In the genomic region with DNA sequence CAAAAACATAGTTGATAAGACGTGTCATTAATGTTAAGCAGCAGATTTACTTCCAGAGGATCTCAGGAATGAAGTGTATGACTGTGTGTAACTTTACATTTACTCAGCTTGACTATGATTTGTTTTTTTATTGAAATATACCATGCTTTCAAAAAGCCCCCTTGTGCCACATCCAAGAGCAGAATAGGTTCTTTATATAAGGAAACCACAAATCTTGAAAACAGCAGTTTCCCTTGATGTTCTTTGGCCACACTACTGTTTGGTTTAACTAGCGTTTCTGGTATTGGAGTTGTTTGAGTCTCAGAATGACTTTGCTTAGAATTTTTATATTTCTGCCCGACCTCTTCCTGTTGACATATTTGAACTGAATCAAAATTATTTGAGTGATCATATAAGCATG, we compare ENCODE assay signal across 1 cellular context.
TF ChIP-seq lines count a peak whose summit lies in the region.

No MANE protein-coding gene starts in this region.

TF ChIP-seq in GM12878, 131 proteins besides CTCF, POLR2A, EP300 and RAD21 (continued from another document and continues in another):
- no peak for TF ChIP-seq CUX1 (IDR thresholded peaks at IDR 0.05; ENCODE audit: insufficient replicate concordance, low read depth, low read length)
- TF ChIP-seq, protein P1, sequence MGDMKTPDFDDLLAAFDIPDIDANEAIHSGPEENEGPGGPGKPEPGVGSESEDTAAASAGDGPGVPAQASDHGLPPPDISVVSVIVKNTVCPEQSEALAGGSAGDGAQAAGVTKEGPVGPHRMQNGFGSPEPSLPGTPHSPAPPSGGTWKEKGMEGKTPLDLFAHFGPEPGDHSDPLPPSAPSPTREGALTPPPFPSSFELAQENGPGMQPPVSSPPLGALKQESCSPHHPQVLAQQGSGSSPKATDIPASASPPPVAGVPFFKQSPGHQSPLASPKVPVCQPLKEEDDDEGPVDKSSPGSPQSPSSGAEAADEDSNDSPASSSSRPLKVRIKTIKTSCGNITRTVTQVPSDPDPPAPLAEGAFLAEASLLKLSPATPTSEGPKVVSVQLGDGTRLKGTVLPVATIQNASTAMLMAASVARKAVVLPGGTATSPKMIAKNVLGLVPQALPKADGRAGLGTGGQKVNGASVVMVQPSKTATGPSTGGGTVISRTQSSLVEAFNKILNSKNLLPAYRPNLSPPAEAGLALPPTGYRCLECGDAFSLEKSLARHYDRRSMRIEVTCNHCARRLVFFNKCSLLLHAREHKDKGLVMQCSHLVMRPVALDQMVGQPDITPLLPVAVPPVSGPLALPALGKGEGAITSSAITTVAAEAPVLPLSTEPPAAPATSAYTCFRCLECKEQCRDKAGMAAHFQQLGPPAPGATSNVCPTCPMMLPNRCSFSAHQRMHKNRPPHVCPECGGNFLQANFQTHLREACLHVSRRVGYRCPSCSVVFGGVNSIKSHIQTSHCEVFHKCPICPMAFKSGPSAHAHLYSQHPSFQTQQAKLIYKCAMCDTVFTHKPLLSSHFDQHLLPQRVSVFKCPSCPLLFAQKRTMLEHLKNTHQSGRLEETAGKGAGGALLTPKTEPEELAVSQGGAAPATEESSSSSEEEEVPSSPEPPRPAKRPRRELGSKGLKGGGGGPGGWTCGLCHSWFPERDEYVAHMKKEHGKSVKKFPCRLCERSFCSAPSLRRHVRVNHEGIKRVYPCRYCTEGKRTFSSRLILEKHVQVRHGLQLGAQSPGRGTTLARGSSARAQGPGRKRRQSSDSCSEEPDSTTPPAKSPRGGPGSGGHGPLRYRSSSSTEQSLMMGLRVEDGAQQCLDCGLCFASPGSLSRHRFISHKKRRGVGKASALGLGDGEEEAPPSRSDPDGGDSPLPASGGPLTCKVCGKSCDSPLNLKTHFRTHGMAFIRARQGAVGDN (IDR thresholded peaks at IDR 0.05) = 0 out of 2 replicates have a peak, but pooled peaks have one; percentile 52
- TF ChIP-seq SIX5 (IDR thresholded peaks at IDR 0.05; ENCODE audit: low read depth, low read length, severe bottlenecking) = no peak
- no peak for TF ChIP-seq HDAC2 (IDR thresholded peaks at IDR 0.05)
- no peak for TF ChIP-seq RELA (IDR thresholded peaks at IDR 0.05; ENCODE audit: borderline replicate concordance, partially characterized antibody)
- TF ChIP-seq USF2 (IDR thresholded peaks at IDR 0.05; ENCODE audit: borderline replicate concordance, low read depth, low read length) = no peak
- no peak for TF ChIP-seq NFXL1 (IDR thresholded peaks at IDR 0.05; ENCODE audit: borderline replicate concordance)
- no peak for TF ChIP-seq NFYA (IDR thresholded peaks at IDR 0.05; ENCODE audit: borderline replicate concordance, low read depth, low read length)
- 0 out of 2 replicates have a peak, but pooled peaks have one; percentile 28 for TF ChIP-seq ZNF24 (IDR thresholded peaks at IDR 0.05)
- no peak for TF ChIP-seq POU2F2 (IDR thresholded peaks at IDR 0.05; ENCODE audit: borderline replicate concordance, low read depth, low read length)
- TF ChIP-seq SIN3A (IDR thresholded peaks at IDR 0.05; ENCODE audit: low read depth, low read length) = no peak
- TF ChIP-seq ASH2L (IDR thresholded peaks at IDR 0.05; ENCODE audit: borderline replicate concordance, low read depth) = no peak
- TF ChIP-seq PAX8 (IDR thresholded peaks at IDR 0.05) = no peak
- TF ChIP-seq RUNX3 (IDR thresholded peaks at IDR 0.05; ENCODE audit: low read length) = peak; percentile 97
- no peak for TF ChIP-seq YY1 (IDR thresholded peaks at IDR 0.05; ENCODE audit: low read depth, low read length)
- peak; percentile 81 for TF ChIP-seq MTA3 (IDR thresholded peaks at IDR 0.05; ENCODE audit: borderline replicate concordance, low read length)
- TF ChIP-seq, protein P2, sequence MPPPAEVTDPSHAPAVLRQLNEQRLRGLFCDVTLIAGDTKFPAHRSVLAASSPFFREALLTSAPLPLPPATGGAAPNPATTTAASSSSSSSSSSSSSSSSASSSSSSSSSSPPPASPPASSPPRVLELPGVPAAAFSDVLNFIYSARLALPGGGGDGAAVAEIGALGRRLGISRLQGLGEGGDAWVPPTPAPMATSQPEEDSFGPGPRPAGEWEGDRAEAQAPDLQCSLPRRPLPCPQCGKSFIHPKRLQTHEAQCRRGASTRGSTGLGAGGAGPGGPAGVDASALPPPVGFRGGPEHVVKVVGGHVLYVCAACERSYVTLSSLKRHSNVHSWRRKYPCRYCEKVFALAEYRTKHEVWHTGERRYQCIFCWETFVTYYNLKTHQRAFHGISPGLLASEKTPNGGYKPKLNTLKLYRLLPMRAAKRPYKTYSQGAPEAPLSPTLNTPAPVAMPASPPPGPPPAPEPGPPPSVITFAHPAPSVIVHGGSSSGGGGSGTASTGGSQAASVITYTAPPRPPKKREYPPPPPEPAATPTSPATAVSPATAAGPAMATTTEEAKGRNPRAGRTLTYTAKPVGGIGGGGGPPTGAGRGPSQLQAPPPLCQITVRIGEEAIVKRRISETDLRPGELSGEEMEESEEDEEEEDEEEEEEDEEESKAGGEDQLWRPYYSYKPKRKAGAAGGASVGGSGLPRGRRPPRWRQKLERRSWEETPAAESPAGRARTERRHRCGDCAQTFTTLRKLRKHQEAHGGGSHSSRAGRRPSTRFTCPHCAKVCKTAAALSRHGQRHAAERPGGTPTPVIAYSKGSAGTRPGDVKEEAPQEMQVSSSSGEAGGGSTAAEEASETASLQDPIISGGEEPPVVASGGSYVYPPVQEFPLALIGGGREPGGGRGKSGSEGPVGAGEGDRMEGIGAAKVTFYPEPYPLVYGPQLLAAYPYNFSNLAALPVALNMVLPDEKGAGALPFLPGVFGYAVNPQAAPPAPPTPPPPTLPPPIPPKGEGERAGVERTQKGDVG (CRISPR knock-in tag; IDR thresholded peaks at IDR 0.05) = no peak
- TF ChIP-seq PML (IDR thresholded peaks at IDR 0.05; ENCODE audit: low read length) = no peak
- TF ChIP-seq CHD2 (IDR thresholded peaks at IDR 0.05; ENCODE audit: borderline replicate concordance, low read depth, low read length) = no peak
- TF ChIP-seq IKZF2 (IDR thresholded peaks at IDR 0.05) = peak; percentile 60 to 77; a peak in 3 of 4 replicates
- TF ChIP-seq, protein P3, sequence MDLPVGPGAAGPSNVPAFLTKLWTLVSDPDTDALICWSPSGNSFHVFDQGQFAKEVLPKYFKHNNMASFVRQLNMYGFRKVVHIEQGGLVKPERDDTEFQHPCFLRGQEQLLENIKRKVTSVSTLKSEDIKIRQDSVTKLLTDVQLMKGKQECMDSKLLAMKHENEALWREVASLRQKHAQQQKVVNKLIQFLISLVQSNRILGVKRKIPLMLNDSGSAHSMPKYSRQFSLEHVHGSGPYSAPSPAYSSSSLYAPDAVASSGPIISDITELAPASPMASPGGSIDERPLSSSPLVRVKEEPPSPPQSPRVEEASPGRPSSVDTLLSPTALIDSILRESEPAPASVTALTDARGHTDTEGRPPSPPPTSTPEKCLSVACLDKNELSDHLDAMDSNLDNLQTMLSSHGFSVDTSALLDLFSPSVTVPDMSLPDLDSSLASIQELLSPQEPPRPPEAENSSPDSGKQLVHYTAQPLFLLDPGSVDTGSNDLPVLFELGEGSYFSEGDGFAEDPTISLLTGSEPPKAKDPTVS (IDR thresholded peaks at IDR 0.05; ENCODE audit: low read depth, low read length) = no peak
- TF ChIP-seq SMAD5 (IDR thresholded peaks at IDR 0.05; ENCODE audit: low read depth) = no peak
- peak; percentile 58 for TF ChIP-seq IKZF1 (conservative IDR thresholded peaks at IDR 0.05)
- no peak for TF ChIP-seq TCF3 (IDR thresholded peaks at IDR 0.05; ENCODE audit: borderline replicate concordance, insufficient read depth, low read depth, low read length)
- no peak for TF ChIP-seq MYC (IDR thresholded peaks at IDR 0.05; ENCODE audit: insufficient read depth, insufficient read length, insufficient replicate concordance, low read length, severe bottlenecking)
- TF ChIP-seq, protein P4, sequence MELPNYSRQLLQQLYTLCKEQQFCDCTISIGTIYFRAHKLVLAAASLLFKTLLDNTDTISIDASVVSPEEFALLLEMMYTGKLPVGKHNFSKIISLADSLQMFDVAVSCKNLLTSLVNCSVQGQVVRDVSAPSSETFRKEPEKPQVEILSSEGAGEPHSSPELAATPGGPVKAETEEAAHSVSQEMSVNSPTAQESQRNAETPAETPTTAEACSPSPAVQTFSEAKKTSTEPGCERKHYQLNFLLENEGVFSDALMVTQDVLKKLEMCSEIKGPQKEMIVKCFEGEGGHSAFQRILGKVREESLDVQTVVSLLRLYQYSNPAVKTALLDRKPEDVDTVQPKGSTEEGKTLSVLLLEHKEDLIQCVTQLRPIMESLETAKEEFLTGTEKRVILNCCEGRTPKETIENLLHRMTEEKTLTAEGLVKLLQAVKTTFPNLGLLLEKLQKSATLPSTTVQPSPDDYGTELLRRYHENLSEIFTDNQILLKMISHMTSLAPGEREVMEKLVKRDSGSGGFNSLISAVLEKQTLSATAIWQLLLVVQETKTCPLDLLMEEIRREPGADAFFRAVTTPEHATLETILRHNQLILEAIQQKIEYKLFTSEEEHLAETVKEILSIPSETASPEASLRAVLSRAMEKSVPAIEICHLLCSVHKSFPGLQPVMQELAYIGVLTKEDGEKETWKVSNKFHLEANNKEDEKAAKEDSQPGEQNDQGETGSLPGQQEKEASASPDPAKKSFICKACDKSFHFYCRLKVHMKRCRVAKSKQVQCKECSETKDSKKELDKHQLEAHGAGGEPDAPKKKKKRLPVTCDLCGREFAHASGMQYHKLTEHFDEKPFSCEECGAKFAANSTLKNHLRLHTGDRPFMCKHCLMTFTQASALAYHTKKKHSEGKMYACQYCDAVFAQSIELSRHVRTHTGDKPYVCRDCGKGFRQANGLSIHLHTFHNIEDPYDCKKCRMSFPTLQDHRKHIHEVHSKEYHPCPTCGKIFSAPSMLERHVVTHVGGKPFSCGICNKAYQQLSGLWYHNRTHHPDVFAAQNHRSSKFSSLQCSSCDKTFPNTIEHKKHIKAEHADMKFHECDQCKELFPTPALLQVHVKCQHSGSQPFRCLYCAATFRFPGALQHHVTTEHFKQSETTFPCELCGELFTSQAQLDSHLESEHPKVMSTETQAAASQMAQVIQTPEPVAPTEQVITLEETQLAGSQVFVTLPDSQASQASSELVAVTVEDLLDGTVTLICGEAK (IDR thresholded peaks at IDR 0.05; ENCODE audit: borderline replicate concordance) = no peak
- TF ChIP-seq CREM (IDR thresholded peaks at IDR 0.05; ENCODE audit: low read depth) = peak; percentile 26; the same call in 1 of the 2 replicates
- TF ChIP-seq SUPT20H (IDR thresholded peaks at IDR 0.05; ENCODE audit: borderline replicate concordance, control insufficient read depth, low read depth, low read length) = no peak
- no peak for TF ChIP-seq RFX5 (IDR thresholded peaks at IDR 0.05; ENCODE audit: low read depth, low read length)
- TF ChIP-seq HDGF (IDR thresholded peaks at IDR 0.05) = no peak
- peak; percentile 66 for TF ChIP-seq MTA2 (IDR thresholded peaks at IDR 0.05; ENCODE audit: low read depth)
- TF ChIP-seq, protein P5, sequence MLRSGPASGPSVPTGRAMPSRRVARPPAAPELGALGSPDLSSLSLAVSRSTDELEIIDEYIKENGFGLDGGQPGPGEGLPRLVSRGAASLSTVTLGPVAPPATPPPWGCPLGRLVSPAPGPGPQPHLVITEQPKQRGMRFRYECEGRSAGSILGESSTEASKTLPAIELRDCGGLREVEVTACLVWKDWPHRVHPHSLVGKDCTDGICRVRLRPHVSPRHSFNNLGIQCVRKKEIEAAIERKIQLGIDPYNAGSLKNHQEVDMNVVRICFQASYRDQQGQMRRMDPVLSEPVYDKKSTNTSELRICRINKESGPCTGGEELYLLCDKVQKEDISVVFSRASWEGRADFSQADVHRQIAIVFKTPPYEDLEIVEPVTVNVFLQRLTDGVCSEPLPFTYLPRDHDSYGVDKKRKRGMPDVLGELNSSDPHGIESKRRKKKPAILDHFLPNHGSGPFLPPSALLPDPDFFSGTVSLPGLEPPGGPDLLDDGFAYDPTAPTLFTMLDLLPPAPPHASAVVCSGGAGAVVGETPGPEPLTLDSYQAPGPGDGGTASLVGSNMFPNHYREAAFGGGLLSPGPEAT (IDR thresholded peaks at IDR 0.05; ENCODE audit: low read depth) = peak; percentile 79; the same call in 1 of the 2 replicates
- peak; percentile 46; the same call in 1 of the 2 replicates for TF ChIP-seq EED (IDR thresholded peaks at IDR 0.05; ENCODE audit: low read depth)
- TF ChIP-seq FOS (IDR thresholded peaks at IDR 0.05; ENCODE audit: borderline replicate concordance, extremely low read depth, insufficient read length) = no peak
- TF ChIP-seq ZBED1 (IDR thresholded peaks at IDR 0.05; ENCODE audit: borderline replicate concordance) = peak; percentile 36; the same call in 1 of the 2 replicates
- 0 out of 2 replicates have a peak, but pooled peaks have one; percentile 45 for TF ChIP-seq CBX5 (IDR thresholded peaks at IDR 0.05; ENCODE audit: low read depth)
- no peak for TF ChIP-seq NR2F1 (conservative IDR thresholded peaks at IDR 0.05)
- peak; percentile 36; the same call in 1 of the 2 replicates for TF ChIP-seq DPF2 (IDR thresholded peaks at IDR 0.05)
- TF ChIP-seq SMAD1 (IDR thresholded peaks at IDR 0.05; ENCODE audit: low read depth, partially characterized antibody) = no peak
